In the genomic region with DNA sequence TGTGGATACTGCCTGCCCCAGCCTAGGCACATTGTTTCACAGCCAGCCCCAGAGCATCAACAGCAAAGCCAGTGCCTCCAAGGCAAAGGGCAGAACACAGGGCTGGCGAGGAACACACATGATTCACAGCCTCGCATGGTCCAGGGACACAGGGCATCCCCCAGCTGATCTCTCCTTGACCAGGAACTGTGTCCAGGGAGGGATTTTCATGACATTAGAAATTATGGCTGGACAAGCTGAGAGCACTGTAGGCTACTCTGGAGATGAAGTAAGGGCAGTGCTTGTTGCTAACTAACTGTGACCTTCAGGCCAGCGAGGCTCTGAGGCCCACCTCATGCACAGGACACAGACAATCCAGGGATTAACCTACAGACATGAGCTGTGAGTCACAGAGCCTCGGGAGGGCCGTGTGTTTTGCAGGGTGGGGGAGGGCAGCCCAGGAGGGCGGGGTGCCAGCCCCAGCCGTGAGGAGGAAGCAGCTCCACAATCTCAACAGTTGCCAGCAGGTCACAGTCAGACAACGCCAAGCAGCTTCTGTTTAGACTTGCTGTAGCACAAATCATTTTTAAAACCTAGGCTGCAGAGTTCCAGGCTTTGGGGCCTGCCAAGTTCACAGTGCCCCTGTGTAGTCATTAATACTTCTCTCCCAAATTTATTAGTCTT, we compare ENCODE assay signal across 8 cellular contexts.
DNase-seq lines count a peak whose midpoint lies in the region; ATAC-seq, FAIRE-seq and TF ChIP-seq lines count a peak whose summit lies in the region.

No MANE protein-coding gene starts in this region.

- POLR2A ChIA-PET in PC-9 (lab: Charles Lee; ENCODE audit: unreplicated experiment) = interaction anchor here (0.5 to 0.7 kb wide), 7 partner anchors 11 to 1244 kb away, joined by 3 to 16 read pairs (median 6); no protein-coding TSS in a partner anchor

- no TSS peak for BruUV-seq in PC-9 (replicated peaks; lab: Mats Ljungman, UMichigan)

- no peaks in the 10 kb centered on the region for H4K20me1 ChIP-seq in PC-9 (ENCODE audit: insufficient read depth)

- no peaks in the 10 kb centered on the region for H3K27me3 ChIP-seq in PC-9 (ENCODE audit: insufficient read depth, low read depth)

- TF ChIP-seq CTCF in PC-9 (conservative IDR thresholded peaks at IDR 0.05) = no peak
- no peak for TF ChIP-seq CTCF in mucosa of descending colon (IDR thresholded peaks at IDR 0.05)

- intact Hi-C loops in PC-9 (cut with micrococcal nuclease; ENCODE audit: unreplicated experiment) = loop anchor here (2.0 kb wide), 1 partner anchor 20 kb away; no protein-coding TSS in a partner anchor
- intact Hi-C loops in mucosa of descending colon (cut with DNase I, micrococcal nuclease) = no loop called here

- H3K9me3 ChIP-seq in PC-9 (ENCODE audit: insufficient read depth, low read depth) = no peaks in the 10 kb centered on the region
- no peaks in the 10 kb centered on the region for H3K9me3 ChIP-seq in mucosa of descending colon

- no peaks in the 10 kb centered on the region for H3K36me3 ChIP-seq in PC-9 (ENCODE audit: low read depth)
- H3K36me3 ChIP-seq in mucosa of descending colon (ENCODE audit: low read depth) = no peaks in the 10 kb centered on the region

- CTCF ChIA-PET in PC-9 (lab: Charles Lee) = interaction anchor here (1.6 kb wide), 1 partner anchor 11 kb away, joined by 7 read pairs; no protein-coding TSS in a partner anchor

- H3K9me2 ChIP-seq in PC-9 (ENCODE audit: insufficient read depth) = no peaks in the 10 kb centered on the region

- no peaks in the 10 kb centered on the region for H3K79me2 ChIP-seq in PC-9 (ENCODE audit: low read depth)

- H2AFZ ChIP-seq in PC-9 = no peak overlapping the region

- peak overlapping the region; percentile 65 for H3K4me2 ChIP-seq in PC-9

- peak; percentile 88 for ATAC-seq in mucosa of descending colon
- ATAC-seq in HG02798 (IDR thresholded peaks at IDR 0.05; ENCODE audit: poor library complexity, unreplicated experiment) = no peak
- no peak for ATAC-seq in GM19351 (IDR thresholded peaks at IDR 0.05; ENCODE audit: unreplicated experiment)

- no peak overlapping the region for H3K4me3 ChIP-seq in PC-9
- no peak overlapping the region for H3K4me3 ChIP-seq in mucosa of descending colon

- peaks cover 21% of the 10 kb centered on the region for H3F3A ChIP-seq in PC-9 (ENCODE audit: insufficient read depth, low read depth)

- peak; percentile 23 for DNase-seq in NCI-H2029 (lab: John Stamatoyannopoulos, UW)
- no peak for DNase-seq in NCI-H2029 treated with DMSO at 0.1 percent for 48 hours (lab: John Stamatoyannopoulos, UW)
- DNase-seq in PC-9 = peak; percentile 61 to 77
- peak; percentile 75 to 81 (median 80) for DNase-seq in mucosa of descending colon
- DNase-seq in stimulated activated CD4-positive, alpha-beta T cell treated with anti-CD3 and anti-CD28 coated beads, Interleukin-15, amount 100 ng/mL, for 24 hours = no peak

- H3K27ac ChIP-seq in PC-9 = peak overlapping the region; percentile 58

- peak; percentile 89 for FAIRE-seq in endometrium (lab: Jason Lieb, UNC)

- peaks cover 35% of the 10 kb centered on the region for H3K4me1 ChIP-seq in PC-9 (replicated peaks; ENCODE audit: insufficient read depth)
- peaks cover 19% of the 10 kb centered on the region for H3K4me1 ChIP-seq in mucosa of descending colon (ENCODE audit: low read depth)

Comparison
In these comparisons a context has a peak if more than half of its experiments do, and no peak if none do; other contexts are left out.
1. DNase-seq: peak in NCI-H2029 (single experiment), PC-9 (2 of 2) and mucosa of descending colon (3 of 3); none in NCI-H2029 treated with DMSO at 0.1 percent for 48 hours (single experiment) and stimulated activated CD4-positive, alpha-beta T cell treated with anti-CD3 and anti-CD28 coated beads, Interleukin-15, amount 100 ng/mL, for 24 hours (single experiment).